Comparison of ENCODE assay signal across 15 cellular contexts in the genomic region with DNA sequence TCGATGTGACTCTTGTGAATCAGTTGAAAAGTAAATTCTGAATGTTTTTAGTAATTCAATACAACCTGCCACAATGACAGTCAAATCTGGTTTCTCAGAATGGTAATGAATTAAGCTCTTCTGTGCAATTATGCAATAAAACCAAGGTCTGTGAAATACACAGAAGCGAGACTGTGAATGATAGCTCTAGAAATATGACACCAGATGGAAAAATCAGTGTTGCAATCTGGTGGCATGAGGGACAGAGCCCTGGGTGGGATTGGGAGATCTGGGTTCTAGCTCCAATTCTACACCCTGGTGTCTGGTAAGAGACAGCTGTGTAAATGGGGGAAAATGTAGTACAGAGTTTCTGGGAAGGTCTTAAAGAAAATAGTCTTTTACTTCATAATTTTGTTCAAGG.
DNase-seq lines count a peak whose midpoint lies in the region; FAIRE-seq and TF ChIP-seq lines count a peak whose summit lies in the region.
"Had no signal": no experiment of that assay in that cellular context is flagged by ENCODE, and none has a peak within 500 bp of the region (broad histone marks: within the 10 kb centered on the region; RNA-seq: fewer than 3 reads in every experiment).

No MANE protein-coding gene starts in this region.

- H3K4me3 ChIP-seq in vagina: no peak overlapping the region
- H3K4me3 ChIP-seq: ascending aorta, BLaER1, lung had no signal

- H3K4me1 ChIP-seq in vagina: no peaks in the 10 kb centered on the region
- H3K4me1 ChIP-seq: ascending aorta, BLaER1, foreskin keratinocyte had no signal

- H3K36me3 ChIP-seq in vagina: no peaks in the 10 kb centered on the region
- H3K36me3 ChIP-seq: ascending aorta, BLaER1 had no signal

- intact Hi-C loops in vagina (cut with DNase I): no loop called here

- no peaks in the 10 kb centered on the region for H3K27me3 ChIP-seq in vagina
- H3K27me3 ChIP-seq: ascending aorta, BLaER1, foreskin keratinocyte had no signal

- H3K9me3 ChIP-seq in vagina: no peaks in the 10 kb centered on the region
- H3K9me3 ChIP-seq: ascending aorta, BLaER1 had no signal

- no peak for TF ChIP-seq CTCF in vagina (IDR thresholded peaks at IDR 0.05)

- DNase-seq in AG08395 (ENCODE audit: low spot score): peak; percentile 7
- peak; percentile 7 for DNase-seq in HuH-7 (ENCODE audit: low spot score)
- peak; percentile 26 for DNase-seq in NCI-H524 treated with DMSO at 0.1 percent for 48 hours (lab: John Stamatoyannopoulos, UW)
- peak; percentile 38 for DNase-seq in cerebellum (ENCODE audit: low spot score)
- DNase-seq in RCC 7860 (ENCODE audit: low spot score): no peak
- DNase-seq in vagina (ENCODE audit: extremely low spot score in 2 of 2): no peak
- no peak for DNase-seq in GM12892 (ENCODE audit: insufficient read length)
- DNase-seq in NCI-H187 treated with DMSO at 0.1 percent for 48 hours (lab: John Stamatoyannopoulos, UW): no peak
- DNase-seq: activated CD8-positive, alpha-beta memory T cell treated with anti-CD3 and anti-CD28 coated beads, Interleukin-2, amount 10 ng/mL, durations not matched to agents 7 days and 5 days; SW 1271 had no signal

- FAIRE-seq in RCC 7860 (lab: Jason Lieb, UNC): no peak
- no peak for FAIRE-seq in GM12892 (lab: Jason Lieb, UNC)

- TF ChIP-seq POLR2A in vagina (IDR thresholded peaks at IDR 0.05): no peak
- no peak for TF ChIP-seq POLR2A in GM12892 (IDR thresholded peaks at IDR 0.05; ENCODE audit: low read depth, low read length)

- no peak overlapping the region for H3K27ac ChIP-seq in vagina
- H3K27ac ChIP-seq: ascending aorta, BLaER1, foreskin keratinocyte, KMS-11 had no signal

Comparison
In these comparisons a context has a peak if more than half of its experiments do, and no peak if none do; other contexts are left out.
1. DNase-seq: peak in AG08395 (single experiment), HuH-7 (single experiment), NCI-H524 treated with DMSO at 0.1 percent for 48 hours (single experiment) and cerebellum (single experiment); none in RCC 7860 (single experiment), vagina (0 of 2), GM12892 (single experiment) and NCI-H187 treated with DMSO at 0.1 percent for 48 hours (single experiment).